In the genomic region with DNA sequence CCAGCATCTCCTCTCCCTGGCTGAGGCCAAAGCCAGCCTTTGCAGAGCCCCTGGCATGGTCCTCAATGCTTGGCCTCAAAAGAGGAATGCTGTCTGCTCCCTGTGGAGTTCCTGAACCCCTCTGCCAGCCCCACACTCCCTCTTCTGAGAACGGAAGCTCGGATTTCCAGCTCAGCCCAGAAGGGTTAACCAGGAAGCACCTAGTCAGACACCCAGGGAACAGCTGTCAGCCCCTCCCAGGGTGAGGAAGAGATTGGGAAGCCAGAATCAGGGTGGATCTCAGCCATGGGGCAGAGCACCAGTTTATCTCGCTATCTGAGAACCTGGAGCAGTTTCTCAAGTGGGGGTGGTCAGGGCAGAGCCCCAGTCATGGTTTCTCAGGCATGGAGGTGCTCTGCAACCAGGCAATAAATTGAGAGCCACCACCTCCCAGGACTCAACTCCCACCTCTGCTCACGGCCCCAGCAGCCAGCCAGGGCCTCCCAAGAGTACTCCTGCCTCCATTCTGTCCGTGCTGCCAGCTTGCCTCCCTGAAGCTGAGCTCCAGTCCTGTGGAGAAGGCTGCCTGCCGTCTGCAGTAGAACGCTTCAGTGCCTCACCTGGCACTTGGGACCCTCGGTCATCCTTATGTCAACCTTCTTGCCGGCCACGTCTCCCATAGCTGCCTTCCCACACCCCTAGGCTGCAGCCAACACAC, we compare ENCODE assay signal across 15 cellular contexts. TPM values are rescaled to one million over a fixed set of nuclear protein-coding genes. Genes with fewer than 3 reads are reported as not detected.
DNase-seq lines count a peak whose midpoint lies in the region; ATAC-seq and TF ChIP-seq lines count a peak whose summit lies in the region.
"Had no signal": no experiment of that assay in that cellular context is flagged by ENCODE, and none has a peak within 500 bp of the region (broad histone marks: within the 10 kb centered on the region; RNA-seq: fewer than 3 reads in every experiment).

No MANE protein-coding gene starts in this region.

- H3K18ac ChIP-seq in neuronal stem cell (ENCODE audit: low read length), result peak overlapping the region; percentile 52

- no peak overlapping the region for H3K14ac ChIP-seq in neuronal stem cell (ENCODE audit: low read length)

- H2AK5ac ChIP-seq in neuronal stem cell (ENCODE audit: low read depth, low read length), result peak overlapping the region; percentile 40

- H2BK5ac ChIP-seq in neuronal stem cell (ENCODE audit: low read length), result no peak overlapping the region

- CTCF ChIA-PET in WTC11 (lab: Charles Lee), result interaction anchor here (1.4 to 2.3 kb wide), 2 partner anchors 29 to 35 kb away, joined by 4 to 12 read pairs; no protein-coding TSS in a partner anchor

- peaks cover 3% of the 10 kb centered on the region in 2 donors for H3K9me3 ChIP-seq in neuronal stem cell (replicated peaks in 1 of 2; ENCODE audit: control insufficient read depth in 2 of 2, insufficient read depth in 1 of 2, low read depth in 1 of 2, low read length in 2 of 2)

- WGBS in neuronal stem cell (ENCODE audit: extremely low coverage in 2 of 2, insufficient read length in 2 of 2, insufficient replicate concordance in 1 of 2), 2 donors, result no CpG with 5 or more reads among the region's 10 CpGs

- no peak overlapping the region for H4K8ac ChIP-seq in neuronal stem cell (ENCODE audit: low read depth, low read length)

- DNase-seq in NCI-H2171 treated with DMSO at 0.1 percent for 48 hours (lab: John Stamatoyannopoulos, UW), result peak; percentile 48
- DNase-seq in NCI-H2171 (lab: John Stamatoyannopoulos, UW), result no peak
- no peak for DNase-seq in WTC11 (ENCODE audit: low spot score)
- no peak for DNase-seq in neuronal stem cell (ENCODE audit: low spot score)
- DNase-seq in G401 (ENCODE audit: low spot score), result no peak
- DNase-seq: 8988T; AML-193; Caco-2; CD8-positive, alpha-beta memory T cell; GOT3; H9 had no signal

- H3K4me1 Mint-ChIP-seq in WTC11, result peaks cover 22% of the 10 kb centered on the region

- H3K27me3 ChIP-seq in neuronal stem cell (ENCODE audit: control insufficient read depth in 3 of 3, insufficient read depth in 3 of 3, low read depth in 1 of 3, low read length in 3 of 3), result peaks cover 24 to 89% (median 57%) of the 10 kb centered on the region in 3 experiments

- H3K9me3 Mint-ChIP-seq in WTC11, result peaks cover under 1% of the 10 kb centered on the region; the same call in 1 of the 2 replicates
- H3K9me3 Mint-ChIP-seq: H9 had no signal

- in situ Hi-C loops in G401 (cut with HindIII; ENCODE audit: low sequenced_read_pairs), result no loop called here

- H3K4me1 ChIP-seq in neuronal stem cell (ENCODE audit: control insufficient read depth in 2 of 2, insufficient read depth in 1 of 2, low read depth in 1 of 2, low read length in 2 of 2), result peaks cover 0 to 2% of the 10 kb centered on the region in 2 donors
- H3K4me1 ChIP-seq: BLaER1, Caco-2 had no signal

- H3K36me3 ChIP-seq in neuronal stem cell (replicated peaks in 1 of 2; ENCODE audit: control insufficient read depth in 2 of 2, insufficient read depth in 2 of 2, low read length in 2 of 2), result no peaks in the 10 kb centered on the region
- H3K36me3 ChIP-seq: BLaER1 had no signal

- H3K79me1 ChIP-seq in neuronal stem cell (ENCODE audit: low read depth, low read length), result no peaks in the 10 kb centered on the region

- no peak overlapping the region for H3K4me2 ChIP-seq in neuronal stem cell (ENCODE audit: insufficient read depth, low read length, poor library complexity, severe bottlenecking)
- H3K4me2 ChIP-seq: BLaER1 had no signal

- no peak overlapping the region for H3K4ac ChIP-seq in neuronal stem cell (ENCODE audit: low read length)

- H3K27ac Mint-ChIP-seq in WTC11, result no peak overlapping the region
- H3K27ac Mint-ChIP-seq: H9 had no signal

- H3K4me3 Mint-ChIP-seq in WTC11, result no peak overlapping the region
- H3K4me3 Mint-ChIP-seq: CD8-positive, alpha-beta memory T cell; H9 had no signal

- H2BK15ac ChIP-seq in neuronal stem cell (ENCODE audit: low read length), result no peak overlapping the region

- H2BK12ac ChIP-seq in neuronal stem cell (ENCODE audit: low read length), result peak overlapping the region; percentile 75

- H3K27me3 Mint-ChIP-seq in WTC11 (ENCODE audit: low read depth), result peaks cover 94% of the 10 kb centered on the region

- H4K91ac ChIP-seq in neuronal stem cell (ENCODE audit: low read depth, low read length, poor library complexity), result no peak overlapping the region

- peak overlapping the region; percentile 62 for H3K23ac ChIP-seq in neuronal stem cell (ENCODE audit: low read depth, low read length, poor library complexity)

- H2AFZ ChIP-seq in neuronal stem cell (ENCODE audit: low read length), result no peak overlapping the region

- H3K9ac ChIP-seq in neuronal stem cell (ENCODE audit: low read depth, low read length, poor library complexity), result peak overlapping the region; percentile 15
- H3K9ac ChIP-seq: BLaER1 had no signal

- no peak for ATAC-seq in WTC11
- no peak for ATAC-seq in HG03280 (IDR thresholded peaks at IDR 0.05; ENCODE audit: unreplicated experiment)
- ATAC-seq in GM18511 (IDR thresholded peaks at IDR 0.05; ENCODE audit: unreplicated experiment), result no peak
- ATAC-seq: GM12878 had no signal

- H3K27ac ChIP-seq in neuronal stem cell (replicated peaks; ENCODE audit: low read length), result no peak overlapping the region
- H3K27ac ChIP-seq: BLaER1 had no signal

- POLR2A ChIA-PET in WTC11 (lab: Charles Lee), result no interaction called here

- H3K4me3 ChIP-seq in neuronal stem cell (ENCODE audit: low read length in 2 of 2), result no peak overlapping the region
- H3K4me3 ChIP-seq: BLaER1, GM12878 had no signal

- 0 out of 2 replicates have a peak, but pooled peaks cover 2% of the 10 kb centered on the region for H3K36me3 Mint-ChIP-seq in WTC11

- no peak for TF ChIP-seq CTCF in WTC11 (IDR thresholded peaks at IDR 0.05)

- H2BK120ac ChIP-seq in neuronal stem cell (ENCODE audit: low read depth, low read length), result no peak overlapping the region

TF ChIP-seq in WTC11, 78 proteins besides CTCF, POLR2A, EP300 and RAD21:
- TF ChIP-seq, protein P1, sequence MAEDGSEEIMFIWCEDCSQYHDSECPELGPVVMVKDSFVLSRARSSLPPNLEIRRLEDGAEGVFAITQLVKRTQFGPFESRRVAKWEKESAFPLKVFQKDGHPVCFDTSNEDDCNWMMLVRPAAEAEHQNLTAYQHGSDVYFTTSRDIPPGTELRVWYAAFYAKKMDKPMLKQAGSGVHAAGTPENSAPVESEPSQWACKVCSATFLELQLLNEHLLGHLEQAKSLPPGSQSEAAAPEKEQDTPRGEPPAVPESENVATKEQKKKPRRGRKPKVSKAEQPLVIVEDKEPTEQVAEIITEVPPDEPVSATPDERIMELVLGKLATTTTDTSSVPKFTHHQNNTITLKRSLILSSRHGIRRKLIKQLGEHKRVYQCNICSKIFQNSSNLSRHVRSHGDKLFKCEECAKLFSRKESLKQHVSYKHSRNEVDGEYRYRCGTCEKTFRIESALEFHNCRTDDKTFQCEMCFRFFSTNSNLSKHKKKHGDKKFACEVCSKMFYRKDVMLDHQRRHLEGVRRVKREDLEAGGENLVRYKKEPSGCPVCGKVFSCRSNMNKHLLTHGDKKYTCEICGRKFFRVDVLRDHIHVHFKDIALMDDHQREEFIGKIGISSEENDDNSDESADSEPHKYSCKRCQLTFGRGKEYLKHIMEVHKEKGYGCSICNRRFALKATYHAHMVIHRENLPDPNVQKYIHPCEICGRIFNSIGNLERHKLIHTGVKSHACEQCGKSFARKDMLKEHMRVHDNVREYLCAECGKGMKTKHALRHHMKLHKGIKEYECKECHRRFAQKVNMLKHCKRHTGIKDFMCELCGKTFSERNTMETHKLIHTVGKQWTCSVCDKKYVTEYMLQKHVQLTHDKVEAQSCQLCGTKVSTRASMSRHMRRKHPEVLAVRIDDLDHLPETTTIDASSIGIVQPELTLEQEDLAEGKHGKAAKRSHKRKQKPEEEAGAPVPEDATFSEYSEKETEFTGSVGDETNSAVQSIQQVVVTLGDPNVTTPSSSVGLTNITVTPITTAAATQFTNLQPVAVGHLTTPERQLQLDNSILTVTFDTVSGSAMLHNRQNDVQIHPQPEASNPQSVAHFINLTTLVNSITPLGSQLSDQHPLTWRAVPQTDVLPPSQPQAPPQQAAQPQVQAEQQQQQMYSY (CRISPR knock-in tag; IDR thresholded peaks at IDR 0.05), result 0 out of 2 replicates have a peak, but pooled peaks have one; percentile 8
- no peak for TF ChIP-seq NR2C2 (CRISPR knock-in tag; IDR thresholded peaks at IDR 0.05)

RNA-seq across cellular contexts. Expression of a gene that starts 7.6 kb away (rescaled TPM):
- total RNA-seq in WTC11 (2021), result 0.05 to 0.09 TPM (median 0.07 TPM) in 3 replicates
- polyA plus RNA-seq in neuronal stem cell (2013, experiment 1 of 2), result not detected
- not detected for polyA plus RNA-seq in neuronal stem cell (2013, experiment 2 of 2)
- not detected in 2 replicates for total RNA-seq in G401 (2014; rRNA removed; shearing (Covaris generic))
- total RNA-seq: Caco-2, GM12878, H9 had no signal
- polyA plus RNA-seq: CD8-positive, alpha-beta memory T cell; GM12878 had no signal
